ENCODE assay signal across 26 cellular contexts in genomic region chr15:39338251-39338650, GRCh38.
"Had no signal": no experiment of that assay in that cellular context is flagged by ENCODE, and none has a peak within 500 bp of the region (broad histone marks: within the 10 kb centered on the region; RNA-seq: fewer than 3 reads in every experiment).

No MANE protein-coding gene starts in this region.

- H3K4me3 ChIP-seq: coronary artery, esophagus squamous epithelium, gastroesophageal sphincter, heart right ventricle, left lung, mucosa of descending colon, neural progenitor cell, prostate gland, thoracic aorta, tibial nerve, upper lobe of left lung had no signal

- H3K27me3 ChIP-seq: esophagus squamous epithelium, gastroesophageal sphincter, heart right ventricle, left lung, neural progenitor cell, tibial nerve, upper lobe of left lung had no signal

- H3K9me3 ChIP-seq: gastroesophageal sphincter, mucosa of descending colon, prostate gland, thoracic aorta, upper lobe of left lung had no signal

- H3K4me2 ChIP-seq: neural progenitor cell had no signal

- ATAC-seq: gastroesophageal sphincter; heart right ventricle; left cardiac atrium; left lung; mucosa of descending colon; naive thymus-derived CD4-positive, alpha-beta T cell; right cardiac atrium; stimulated activated naive B cell treated with anti-CD40 and anti-IgM and Interleukin-4, amounts not matched to agents 10 μg/mL and 1 μg/mL and 100 μg/mL, for 72 hours had no signal

- H3K27ac ChIP-seq: coronary artery, esophagus squamous epithelium, heart right ventricle, left lung, neural progenitor cell, prostate gland, thoracic aorta, tibial nerve, upper lobe of left lung had no signal

- H3K9me3 Mint-ChIP-seq: stimulated activated naive CD8-positive, alpha-beta T cell treated with anti-CD3 and anti-CD28 coated beads, Interleukin-15, Interleukin-2, amounts not matched to agents 100 ng/mL and 50 ng/mL, for 24 hours had no signal

- H2AFZ ChIP-seq: neural progenitor cell had no signal

- H3K36me3 Mint-ChIP-seq: naive thymus-derived CD4-positive, alpha-beta T cell; neural progenitor cell; stimulated activated naive B cell treated with anti-CD40 and anti-IgM and Interleukin-4, amounts not matched to agents 10 μg/mL and 1 μg/mL and 100 μg/mL, for 72 hours had no signal

- H3K4me1 Mint-ChIP-seq: naive thymus-derived CD4-positive, alpha-beta T cell; stimulated activated naive B cell treated with anti-CD40 and anti-IgM and Interleukin-4, amounts not matched to agents 10 μg/mL and 1 μg/mL and 100 μg/mL, for 72 hours had no signal

- DNase-seq: dermis blood vessel endothelial cell; effector memory CD4-positive, alpha-beta T cell; erythroblast; esophagus squamous epithelium; heart right ventricle; hippocampal formation; left cardiac atrium; left lung; mesenchymal stem cell; mucosa of descending colon; naive thymus-derived CD4-positive, alpha-beta T cell; right cardiac atrium; small intestine; stimulated activated CD4-positive, alpha-beta T cell treated with anti-CD3 and anti-CD28 coated beads, Interleukin-15, amount 100 ng/mL, for 24 hours; stimulated activated CD4-positive, alpha-beta T cell treated with anti-CD3 and anti-CD28 coated beads, Interleukin-2, amount 100 ng/mL, for 48 hours; stimulated activated naive B cell treated with anti-CD40 and anti-IgM and Interleukin-4, amounts not matched to agents 10 μg/mL and 1 μg/mL and 100 μg/mL, for 72 hours; upper lobe of left lung had no signal

- H3K36me3 ChIP-seq: esophagus squamous epithelium, gastroesophageal sphincter, heart right ventricle, left lung, prostate gland, thoracic aorta, tibial nerve, upper lobe of left lung had no signal

- H3K27me3 Mint-ChIP-seq: stimulated activated naive B cell treated with anti-CD40 and anti-IgM and Interleukin-4, amounts not matched to agents 10 μg/mL and 1 μg/mL and 100 μg/mL, for 72 hours; stimulated activated naive CD8-positive, alpha-beta T cell treated with anti-CD3 and anti-CD28 coated beads, Interleukin-15, Interleukin-2, amounts not matched to agents 100 ng/mL and 50 ng/mL, for 24 hours had no signal

- H3K9ac ChIP-seq: neural progenitor cell had no signal

- H3K4me3 Mint-ChIP-seq: mesothelial cell of epicardium; naive thymus-derived CD4-positive, alpha-beta T cell; nephron; neural progenitor cell; stimulated activated naive B cell treated with anti-CD40 and anti-IgM and Interleukin-4, amounts not matched to agents 10 μg/mL and 1 μg/mL and 100 μg/mL, for 72 hours; stimulated activated naive CD8-positive, alpha-beta T cell treated with anti-CD3 and anti-CD28 coated beads, Interleukin-15, Interleukin-2, amounts not matched to agents 100 ng/mL and 50 ng/mL, for 24 hours had no signal

- H3K27ac Mint-ChIP-seq: mesothelial cell of epicardium; naive thymus-derived CD4-positive, alpha-beta T cell; nephron; neural progenitor cell; stimulated activated naive B cell treated with anti-CD40 and anti-IgM and Interleukin-4, amounts not matched to agents 10 μg/mL and 1 μg/mL and 100 μg/mL, for 72 hours; stimulated activated naive CD8-positive, alpha-beta T cell treated with anti-CD3 and anti-CD28 coated beads, Interleukin-15, Interleukin-2, amounts not matched to agents 100 ng/mL and 50 ng/mL, for 24 hours had no signal

- H3K4me1 ChIP-seq: prostate gland had no signal
